ENCODE assay signal across 8 cellular contexts in the genomic region with DNA sequence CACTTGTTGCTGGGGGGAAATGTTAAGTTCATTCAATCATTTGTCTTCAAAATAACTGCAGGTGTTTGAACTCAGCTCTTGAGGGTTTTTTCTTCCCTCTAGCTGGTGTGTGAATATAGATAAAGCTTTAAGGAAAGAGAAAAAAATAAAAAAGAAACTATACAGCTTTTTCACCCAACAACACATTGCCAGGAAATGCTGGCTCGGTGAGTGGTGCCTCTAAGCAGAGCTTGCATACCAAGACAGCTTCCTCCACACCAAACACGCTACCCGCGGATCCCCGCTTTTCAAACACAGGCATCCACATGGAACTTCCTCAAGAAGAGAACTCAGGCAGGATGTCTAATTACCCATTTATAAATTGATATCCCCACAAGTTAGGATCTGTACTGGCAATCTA.
DNase-seq lines count a peak whose midpoint lies in the region; ATAC-seq, FAIRE-seq and TF ChIP-seq lines count a peak whose summit lies in the region.

No MANE protein-coding gene starts in this region.

- H3K79me2 ChIP-seq in DND-41 (ENCODE audit: insufficient read depth, low read length) (no peaks in the 10 kb centered on the region), OCI-LY7 (ENCODE audit: insufficient read depth, low read depth, low read length) (no peaks in the 10 kb centered on the region), H1 (ENCODE audit: control insufficient read depth in 1 of 2, insufficient read depth in 2 of 2, low read length in 2 of 2) (no peaks in the 10 kb centered on the region), GM23248 (ENCODE audit: insufficient read depth) (no peaks in the 10 kb centered on the region)

- peaks cover 14% of the 10 kb centered on the region for H3K4me1 Mint-ChIP-seq in chondrocyte (ENCODE audit: low read depth)

- no peak overlapping the region for H2AK5ac ChIP-seq in H1 (ENCODE audit: low read depth, low read length)

- CTCF ChIA-PET in OCI-LY7 (lab: Charles Lee; ENCODE audit: unreplicated experiment) (interaction anchor here (0.9 kb wide), 1 partner anchor 27 kb away, joined by 3 read pairs; no protein-coding TSS in a partner anchor), H1 (lab: Charles Lee; ENCODE audit: partially characterized antibody) (interaction anchor here (0.8 kb wide), 1 partner anchor 42 kb away, joined by 3 read pairs; no protein-coding TSS in a partner anchor)

- H3K4ac ChIP-seq in H1 (replicated peaks; ENCODE audit: insufficient read length, low read depth, low read length) = no peak overlapping the region

- TF ChIP-seq CTCF in DND-41 (IDR thresholded peaks at IDR 0.05; ENCODE audit: borderline replicate concordance, extremely low read depth, low read length, poor library complexity, severe bottlenecking) (no peak), OCI-LY7 (conservative IDR thresholded peaks at IDR 0.05; ENCODE audit: low read length) (no peak), H1 (IDR thresholded peaks at IDR 0.05; ENCODE audit: control extremely low read depth in 1 of 3, insufficient read depth in 1 of 3, low read depth in 1 of 3, low read length in 3 of 3) (no peak), chondrocyte (IDR thresholded peaks at IDR 0.05) (no peak)

- no peak overlapping the region for H2BK12ac ChIP-seq in H1 (ENCODE audit: low read depth, low read length)

- no peaks in the 10 kb centered on the region for H3K23me2 ChIP-seq in H1 (ENCODE audit: low read depth, low read length)

- POLR2A ChIA-PET in OCI-LY7 (lab: Charles Lee) (interaction anchor here (0.7 to 3.5 kb wide), 13 partner anchors 9 to 158 kb away, joined by 3 to 19 read pairs (median 4); no protein-coding TSS in a partner anchor), H1 (lab: Charles Lee; ENCODE audit: partially characterized antibody) (no interaction called here)

- no peak overlapping the region for H3K23ac ChIP-seq in H1 (ENCODE audit: insufficient read length)

- no peak overlapping the region for H2BK15ac ChIP-seq in H1 (ENCODE audit: low read length)

- H4K5ac ChIP-seq in H1 (ENCODE audit: insufficient read length, low read depth, low read length) = no peak overlapping the region

- H3K27ac Mint-ChIP-seq in chondrocyte (ENCODE audit: unreplicated experiment) = no peak overlapping the region

- no peak overlapping the region for H4K8ac ChIP-seq in H1 (ENCODE audit: extremely low read depth, insufficient read depth, low read length)

- no peak for FAIRE-seq in H1 (lab: Jason Lieb, UNC)

- no peak overlapping the region for H2BK120ac ChIP-seq in H1 (replicated peaks; ENCODE audit: low read depth, low read length)

- no peaks in the 10 kb centered on the region for H3K9me3 Mint-ChIP-seq in chondrocyte (ENCODE audit: low read depth)

- H4K91ac ChIP-seq in H1 (replicated peaks; ENCODE audit: insufficient read length, low read length) = no peak overlapping the region

- no peaks in the 10 kb centered on the region for H3K79me1 ChIP-seq in H1 (ENCODE audit: low read depth, low read length)

- H3K36me3 Mint-ChIP-seq in chondrocyte (ENCODE audit: low read depth) = no peaks in the 10 kb centered on the region

- DNase-seq in DND-41 (peak; percentile 68), OCI-LY7 (ENCODE audit: low spot score) (no peak), H1 (ENCODE audit: low read depth in 1 of 2, low spot score in 2 of 2) (no peak), chondrocyte (ENCODE audit: low spot score) (no peak), GM23248 (no peak), HAP-1 (ENCODE audit: low spot score in 2 of 2) (no peak), MG63 (no peak)

- TF ChIP-seq RAD21 in H1 (IDR thresholded peaks at IDR 0.05 in 1 of 2, conservative IDR thresholded peaks at IDR 0.05 in 1 of 2; ENCODE audit: low read depth in 2 of 2, low read length in 2 of 2) = no peak

- TF ChIP-seq POLR2A in H1 (IDR thresholded peaks at IDR 0.05; ENCODE audit: control extremely low read depth in 1 of 2, low read depth in 2 of 2, low read length in 2 of 2) = no peak

- no TSS peak for BruUV-seq in OCI-LY7 (replicated peaks; lab: Mats Ljungman, UMichigan)

- H3K18ac ChIP-seq in H1 (ENCODE audit: extremely low read depth, low read length) = no peak overlapping the region

- H3K36me3 ChIP-seq in DND-41 (ENCODE audit: insufficient read depth, low read length) (no peaks in the 10 kb centered on the region), OCI-LY7 (ENCODE audit: insufficient read depth, low read length) (no peaks in the 10 kb centered on the region), H1 (ENCODE audit: control insufficient read depth in 2 of 4, insufficient read depth in 4 of 4, low read length in 3 of 4) (no peaks in the 10 kb centered on the region), GM23248 (ENCODE audit: low read depth) (no peaks in the 10 kb centered on the region), HAP-1 (replicated peaks) (no peaks in the 10 kb centered on the region), MG63 (no peaks in the 10 kb centered on the region)

- H3K27ac ChIP-seq in DND-41 (ENCODE audit: low read length) (peak overlapping the region; percentile 90), OCI-LY7 (ENCODE audit: low read depth, low read length, poor library complexity, severe bottlenecking) (no peak overlapping the region), H1 (ENCODE audit: low read depth, low read length) (no peak overlapping the region), GM23248 (no peak overlapping the region)

- no peaks in the 10 kb centered on the region for H3K9me2 ChIP-seq in OCI-LY7 (ENCODE audit: insufficient read depth, low read length)
- H3K9me2 ChIP-seq in GM23248 (ENCODE audit: insufficient read depth) = no peaks in the 10 kb centered on the region

- intact Hi-C loops in OCI-LY7 (cut with micrococcal nuclease; ENCODE audit: unreplicated experiment) = loop anchor here (10.0 kb wide), 1 partner anchor 686 kb away; no protein-coding TSS in a partner anchor

- H3K27me3 ChIP-seq in DND-41 (ENCODE audit: insufficient read depth, low read length, poor library complexity) (no peaks in the 10 kb centered on the region), H1 (replicated peaks in 1 of 4; ENCODE audit: control insufficient read depth in 3 of 4, extremely low read depth in 1 of 4, insufficient read depth in 3 of 4, low read length in 3 of 4) (no peaks in the 10 kb centered on the region), GM23248 (replicated peaks; ENCODE audit: insufficient read depth) (no peaks in the 10 kb centered on the region), HAP-1 (ENCODE audit: low read depth) (no peaks in the 10 kb centered on the region), MG63 (no peaks in the 10 kb centered on the region)

- no peak overlapping the region for H3K4me3 Mint-ChIP-seq in chondrocyte (ENCODE audit: unreplicated experiment)

- H3K9me3 ChIP-seq in DND-41 (ENCODE audit: insufficient read depth, low read length, severe bottlenecking) (no peaks in the 10 kb centered on the region), OCI-LY7 (ENCODE audit: low read length) (no peaks in the 10 kb centered on the region), H1 (ENCODE audit: insufficient read depth in 2 of 2, low read depth in 1 of 2, low read length in 1 of 2) (no peaks in the 10 kb centered on the region), GM23248 (ENCODE audit: low read depth) (no peaks in the 10 kb centered on the region), HAP-1 (no peaks in the 10 kb centered on the region), MG63 (no peaks in the 10 kb centered on the region)

- H3F3A ChIP-seq in GM23248 (ENCODE audit: insufficient read depth) = no peaks in the 10 kb centered on the region

- H3K4me1 ChIP-seq in DND-41 (ENCODE audit: insufficient read depth, low read length) (peaks cover 56% of the 10 kb centered on the region), OCI-LY7 (ENCODE audit: insufficient read depth, low read length, poor library complexity, severe bottlenecking) (peaks cover 26% of the 10 kb centered on the region), H1 (replicated peaks in 1 of 4; ENCODE audit: control insufficient read depth in 3 of 4, insufficient read depth in 4 of 4, low read length in 3 of 4) (no peaks in the 10 kb centered on the region), GM23248 (ENCODE audit: insufficient read depth) (no peaks in the 10 kb centered on the region), HAP-1 (peaks cover 2% of the 10 kb centered on the region)

- H2BK20ac ChIP-seq in H1 (ENCODE audit: low read length) = no peak overlapping the region

- H2BK5ac ChIP-seq in H1 (ENCODE audit: low read depth, low read length) = no peak overlapping the region

- WGBS in H1 (ENCODE audit: extremely low coverage in 1 of 2, insufficient coverage in 1 of 2, insufficient read length in 1 of 2, insufficient replicate concordance in 2 of 2, low coverage in 1 of 2, low lambda C conversion rate in 2 of 2, missing lambda C conversion rate in 1 of 2), 2 experiments = 95% methylated on average over 5 of the region's 5 CpGs; no CpG with 5 or more reads in 1 of the 2 experiments
- 72 to 76% methylated on average over 5 of the region's 5 CpGs for WGBS in GM23248 (ENCODE audit: low coverage in 1 of 2, low lambda C conversion rate in 2 of 2, missing lambda C conversion rate in 2 of 2), 2 experiments

- H4K20me1 ChIP-seq in DND-41 (ENCODE audit: insufficient read depth, low read length) (no peaks in the 10 kb centered on the region), OCI-LY7 (ENCODE audit: insufficient read depth, low read length) (no peaks in the 10 kb centered on the region), H1 (replicated peaks in 1 of 2; ENCODE audit: control insufficient read depth in 1 of 2, insufficient read depth in 2 of 2, low read length in 2 of 2) (no peaks in the 10 kb centered on the region), GM23248 (ENCODE audit: insufficient read depth) (no peaks in the 10 kb centered on the region)

- H3K4me3 ChIP-seq in DND-41 (ENCODE audit: low read depth in 1 of 2, low read length in 2 of 2) = peak overlapping the region in 1 of 2 experiments; percentile 41; a peak in 2 of 4 replicates
- H3K4me3 ChIP-seq in OCI-LY7 (ENCODE audit: low read depth, low read length, poor library complexity, severe bottlenecking) = no peak overlapping the region
- no peak overlapping the region for H3K4me3 ChIP-seq in H1 (ENCODE audit: extremely low read depth in 1 of 4, insufficient read depth in 2 of 4, low read depth in 3 of 4, low read length in 4 of 4)
- H3K4me3 ChIP-seq in GM23248 = no peak overlapping the region
- H3K4me3 ChIP-seq in HAP-1 = no peak overlapping the region
- no peak overlapping the region for H3K4me3 ChIP-seq in MG63

- in situ Hi-C loops in GM23248 (cut with MboI) (no loop called here), HAP-1 (cut with MboI; ENCODE audit: low sequenced_read_pairs) (no loop called here)

- peak overlapping the region; percentile 86 for H2AFZ ChIP-seq in DND-41 (ENCODE audit: low read depth, low read length)
- H2AFZ ChIP-seq in OCI-LY7 (ENCODE audit: low read length) = peak overlapping the region; percentile 30; the same call in 1 of the 2 replicates
- 0 out of 2 replicates have a peak overlapping the region, but pooled peaks have one; percentile 19 for H2AFZ ChIP-seq in H1 (ENCODE audit: low read length)
- no peak overlapping the region for H2AFZ ChIP-seq in GM23248

- H3K56ac ChIP-seq in H1 (replicated peaks; ENCODE audit: insufficient read length, low read depth, low read length) = no peak overlapping the region

- TF ChIP-seq EP300 in H1 (IDR thresholded peaks at IDR 0.05; ENCODE audit: borderline replicate concordance in 1 of 2, low read depth in 2 of 2, low read length in 2 of 2) = no peak

- no peak overlapping the region for H3K14ac ChIP-seq in H1 (ENCODE audit: insufficient read length)

- H3K27me3 Mint-ChIP-seq in chondrocyte (ENCODE audit: low read depth) = no peaks in the 10 kb centered on the region

- H3K4me2 ChIP-seq in DND-41 (ENCODE audit: insufficient read depth, low read length) = peak overlapping the region; percentile 56
- H3K4me2 ChIP-seq in OCI-LY7 (ENCODE audit: low read length) = no peak overlapping the region
- H3K4me2 ChIP-seq in H1 (ENCODE audit: insufficient read depth in 1 of 2, low read depth in 2 of 2, low read length in 2 of 2) = no peak overlapping the region
- no peak overlapping the region for H3K4me2 ChIP-seq in GM23248 (ENCODE audit: unreplicated experiment)

- ATAC-seq in DND-41 (ENCODE audit: insufficient read depth, low read depth) (peak; percentile 93), GM21619 (IDR thresholded peaks at IDR 0.05; ENCODE audit: unreplicated experiment) (peak; percentile 43)

- H3K9ac ChIP-seq in DND-41 (ENCODE audit: low read depth, low read length) (peak overlapping the region; percentile 49), H1 (replicated peaks in 1 of 4; ENCODE audit: extremely low read depth in 1 of 4, low read depth in 3 of 4, low read length in 3 of 4) (no peak overlapping the region), GM23248 (no peak overlapping the region)
